In genomic region chr6:20403080-20403765, GRCh38 we compare ENCODE assay signal across 1 cellular context.
TF ChIP-seq lines count a peak whose summit lies in the region.

No MANE protein-coding gene starts in this region.

TF ChIP-seq in HepG2, 621 proteins besides CTCF, POLR2A, EP300 and RAD21 (continued from another document and continues in another):
- TF ChIP-seq, protein P1, sequence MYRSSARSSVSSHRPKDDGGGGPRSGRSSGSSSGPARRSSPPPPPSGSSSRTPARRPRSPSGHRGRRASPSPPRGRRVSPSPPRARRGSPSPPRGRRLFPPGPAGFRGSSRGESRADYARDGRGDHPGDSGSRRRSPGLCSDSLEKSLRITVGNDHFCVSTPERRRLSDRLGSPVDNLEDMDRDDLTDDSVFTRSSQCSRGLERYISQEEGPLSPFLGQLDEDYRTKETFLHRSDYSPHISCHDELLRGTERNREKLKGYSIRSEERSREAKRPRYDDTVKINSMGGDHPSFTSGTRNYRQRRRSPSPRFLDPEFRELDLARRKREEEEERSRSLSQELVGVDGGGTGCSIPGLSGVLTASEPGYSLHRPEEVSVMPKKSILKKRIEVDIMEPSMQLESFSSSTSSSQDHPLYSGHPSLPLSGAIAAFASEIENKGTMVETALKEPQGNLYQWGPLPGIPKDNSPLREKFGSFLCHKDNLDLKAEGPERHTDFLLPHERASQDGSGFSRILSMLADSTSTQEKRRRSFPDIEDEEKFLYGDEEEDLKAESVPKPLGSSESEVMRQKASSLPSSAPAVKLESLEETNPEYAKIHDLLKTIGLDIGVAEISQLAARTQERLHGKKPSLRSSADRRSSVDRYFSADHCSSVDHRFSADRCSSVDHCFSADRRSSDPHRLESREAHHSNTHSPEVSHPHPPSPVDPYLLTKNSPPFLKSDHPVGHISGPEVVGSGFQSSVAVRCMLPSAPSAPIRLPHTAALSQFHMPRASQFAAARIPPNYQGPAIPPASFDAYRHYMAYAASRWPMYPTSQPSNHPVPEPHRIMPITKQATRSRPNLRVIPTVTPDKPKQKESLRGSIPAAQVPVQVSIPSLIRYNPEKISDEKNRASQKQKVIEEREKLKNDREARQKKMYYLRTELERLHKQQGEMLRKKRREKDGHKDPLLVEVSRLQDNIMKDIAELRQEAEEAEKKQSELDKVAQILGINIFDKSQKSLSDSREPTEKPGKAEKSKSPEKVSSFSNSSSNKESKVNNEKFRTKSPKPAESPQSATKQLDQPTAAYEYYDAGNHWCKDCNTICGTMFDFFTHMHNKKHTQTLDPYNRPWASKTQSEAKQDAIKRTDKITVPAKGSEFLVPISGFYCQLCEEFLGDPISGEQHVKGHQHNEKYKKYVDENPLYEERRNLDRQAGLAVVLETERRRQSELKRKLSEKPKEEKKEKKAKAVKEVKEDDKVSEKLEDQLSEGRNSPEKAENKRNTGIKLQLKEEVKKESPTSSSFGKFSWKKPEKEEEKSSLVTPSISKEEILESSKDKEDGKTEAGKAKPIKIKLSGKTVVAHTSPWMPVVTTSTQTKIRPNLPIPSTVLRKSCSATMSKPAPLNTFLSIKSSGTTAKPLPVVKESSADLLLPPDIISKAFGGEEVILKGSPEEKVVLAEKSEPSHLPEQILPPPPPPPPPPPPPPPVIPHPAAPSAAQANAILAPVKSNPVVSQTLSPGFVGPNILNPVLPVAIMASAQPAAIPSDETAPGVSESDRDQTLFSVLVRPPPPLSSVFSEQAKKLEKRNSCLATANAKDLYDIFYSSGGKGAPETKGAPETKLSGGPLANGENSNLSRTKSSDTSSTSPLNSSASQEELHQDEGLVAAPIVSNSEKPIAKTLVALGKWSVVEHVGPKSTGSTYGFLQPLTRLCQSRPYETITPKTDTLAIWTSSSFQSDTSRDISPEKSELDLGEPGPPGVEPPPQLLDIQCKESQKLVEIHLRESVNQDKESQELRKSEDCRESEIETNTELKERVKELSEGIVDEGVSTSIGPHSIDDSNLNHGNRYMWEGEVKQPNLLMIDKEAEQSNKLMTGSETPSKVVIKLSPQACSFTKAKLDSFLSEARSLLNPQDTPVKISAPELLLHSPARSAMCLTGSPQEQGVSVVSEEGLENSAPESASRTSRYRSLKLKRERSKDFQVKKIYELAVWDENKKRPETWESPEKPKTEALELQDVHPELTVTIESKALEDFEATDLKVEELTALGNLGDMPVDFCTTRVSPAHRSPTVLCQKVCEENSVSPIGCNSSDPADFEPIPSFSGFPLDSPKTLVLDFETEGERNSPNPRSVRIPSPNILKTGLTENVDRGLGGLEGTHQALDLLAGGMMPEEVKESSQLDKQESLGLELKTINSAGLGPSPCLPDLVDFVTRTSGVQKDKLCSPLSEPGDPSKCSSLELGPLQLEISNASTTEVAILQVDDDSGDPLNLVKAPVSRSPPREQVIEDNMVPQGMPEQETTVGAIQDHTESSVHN (CRISPR knock-in tag; IDR thresholded peaks at IDR 0.05), result no peak
- TF ChIP-seq HES4 (CRISPR knock-in tag; IDR thresholded peaks at IDR 0.05; ENCODE audit: borderline replicate concordance) (no peak; the same call in 1 of the 2 replicates), ZNF18 (CRISPR knock-in tag; IDR thresholded peaks at IDR 0.05; ENCODE audit: insufficient replicate concordance) (no peak), RFX1 (IDR thresholded peaks at IDR 0.05) (no peak), PLRG1 (conservative IDR thresholded peaks at IDR 0.05) (no peak), ZNF138 (CRISPR knock-in tag; IDR thresholded peaks at IDR 0.05; ENCODE audit: low read depth) (no peak), BORCS8-MEF2B (CRISPR knock-in tag; IDR thresholded peaks at IDR 0.05) (no peak), MBNL3 (CRISPR knock-in tag; conservative IDR thresholded peaks at IDR 0.05) (no peak), ZBTB43 (CRISPR knock-in tag; conservative IDR thresholded peaks at IDR 0.05) (no peak), SALL1 (CRISPR knock-in tag; IDR thresholded peaks at IDR 0.05) (peak; percentile 72), ZNF678 (CRISPR knock-in tag; IDR thresholded peaks at IDR 0.05) (no peak), KDM5B (CRISPR knock-in tag; IDR thresholded peaks at IDR 0.05; ENCODE audit: borderline replicate concordance) (peak; percentile 49; the same call in 1 of the 2 replicates), ZNF503 (CRISPR knock-in tag; IDR thresholded peaks at IDR 0.05) (peak; percentile 61; the same call in 1 of the 2 replicates), ZNF816 (CRISPR knock-in tag; IDR thresholded peaks at IDR 0.05; ENCODE audit: borderline replicate concordance) (no peak; the same call in 1 of the 2 replicates), GABPB1 (CRISPR knock-in tag; IDR thresholded peaks at IDR 0.05) (peak; percentile 89), ZNF773 (CRISPR knock-in tag; IDR thresholded peaks at IDR 0.05; ENCODE audit: borderline replicate concordance) (0 out of 2 replicates have a peak, but pooled peaks have one; percentile 43), NCOA2 (CRISPR knock-in tag; IDR thresholded peaks at IDR 0.05) (peak; percentile 32; the same call in 1 of the 2 replicates), IRF2 (CRISPR knock-in tag; IDR thresholded peaks at IDR 0.05) (peak; percentile 71), ZNF460 (CRISPR knock-in tag; IDR thresholded peaks at IDR 0.05; ENCODE audit: borderline replicate concordance) (no peak), ZNF883 (CRISPR knock-in tag; IDR thresholded peaks at IDR 0.05; ENCODE audit: not compliant biosample characterization) (no peak), ZNF280D (CRISPR knock-in tag; IDR thresholded peaks at IDR 0.05) (no peak), SMAD3 (CRISPR knock-in tag; IDR thresholded peaks at IDR 0.05) (no peak), CBX2 (IDR thresholded peaks at IDR 0.05; ENCODE audit: low read depth, low read length) (no peak), CBX2 (CRISPR knock-in tag; IDR thresholded peaks at IDR 0.05; ENCODE audit: low read depth) (no peak), ZNF775 (CRISPR knock-in tag; IDR thresholded peaks at IDR 0.05; ENCODE audit: borderline replicate concordance) (no peak), ZBTB25 (CRISPR knock-in tag; IDR thresholded peaks at IDR 0.05) (peak; percentile 99), SRF (IDR thresholded peaks at IDR 0.05; ENCODE audit: low read depth, low read length) (no peak), ZNF431 (CRISPR knock-in tag; IDR thresholded peaks at IDR 0.05; ENCODE audit: borderline replicate concordance, low read depth) (no peak), ZNF496 (CRISPR knock-in tag; IDR thresholded peaks at IDR 0.05; ENCODE audit: insufficient replicate concordance) (no peak), NRL (CRISPR knock-in tag; IDR thresholded peaks at IDR 0.05; ENCODE audit: borderline replicate concordance) (no peak), MTF2 (CRISPR knock-in tag; IDR thresholded peaks at IDR 0.05; ENCODE audit: borderline replicate concordance) (0 out of 2 replicates have a peak, but pooled peaks have one; percentile 46)
- TF ChIP-seq, protein P2, sequence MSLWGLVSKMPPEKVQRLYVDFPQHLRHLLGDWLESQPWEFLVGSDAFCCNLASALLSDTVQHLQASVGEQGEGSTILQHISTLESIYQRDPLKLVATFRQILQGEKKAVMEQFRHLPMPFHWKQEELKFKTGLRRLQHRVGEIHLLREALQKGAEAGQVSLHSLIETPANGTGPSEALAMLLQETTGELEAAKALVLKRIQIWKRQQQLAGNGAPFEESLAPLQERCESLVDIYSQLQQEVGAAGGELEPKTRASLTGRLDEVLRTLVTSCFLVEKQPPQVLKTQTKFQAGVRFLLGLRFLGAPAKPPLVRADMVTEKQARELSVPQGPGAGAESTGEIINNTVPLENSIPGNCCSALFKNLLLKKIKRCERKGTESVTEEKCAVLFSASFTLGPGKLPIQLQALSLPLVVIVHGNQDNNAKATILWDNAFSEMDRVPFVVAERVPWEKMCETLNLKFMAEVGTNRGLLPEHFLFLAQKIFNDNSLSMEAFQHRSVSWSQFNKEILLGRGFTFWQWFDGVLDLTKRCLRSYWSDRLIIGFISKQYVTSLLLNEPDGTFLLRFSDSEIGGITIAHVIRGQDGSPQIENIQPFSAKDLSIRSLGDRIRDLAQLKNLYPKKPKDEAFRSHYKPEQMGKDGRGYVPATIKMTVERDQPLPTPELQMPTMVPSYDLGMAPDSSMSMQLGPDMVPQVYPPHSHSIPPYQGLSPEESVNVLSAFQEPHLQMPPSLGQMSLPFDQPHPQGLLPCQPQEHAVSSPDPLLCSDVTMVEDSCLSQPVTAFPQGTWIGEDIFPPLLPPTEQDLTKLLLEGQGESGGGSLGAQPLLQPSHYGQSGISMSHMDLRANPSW (CRISPR knock-in tag; IDR thresholded peaks at IDR 0.05; ENCODE audit: borderline replicate concordance), result no peak
- TF ChIP-seq, protein P3, sequence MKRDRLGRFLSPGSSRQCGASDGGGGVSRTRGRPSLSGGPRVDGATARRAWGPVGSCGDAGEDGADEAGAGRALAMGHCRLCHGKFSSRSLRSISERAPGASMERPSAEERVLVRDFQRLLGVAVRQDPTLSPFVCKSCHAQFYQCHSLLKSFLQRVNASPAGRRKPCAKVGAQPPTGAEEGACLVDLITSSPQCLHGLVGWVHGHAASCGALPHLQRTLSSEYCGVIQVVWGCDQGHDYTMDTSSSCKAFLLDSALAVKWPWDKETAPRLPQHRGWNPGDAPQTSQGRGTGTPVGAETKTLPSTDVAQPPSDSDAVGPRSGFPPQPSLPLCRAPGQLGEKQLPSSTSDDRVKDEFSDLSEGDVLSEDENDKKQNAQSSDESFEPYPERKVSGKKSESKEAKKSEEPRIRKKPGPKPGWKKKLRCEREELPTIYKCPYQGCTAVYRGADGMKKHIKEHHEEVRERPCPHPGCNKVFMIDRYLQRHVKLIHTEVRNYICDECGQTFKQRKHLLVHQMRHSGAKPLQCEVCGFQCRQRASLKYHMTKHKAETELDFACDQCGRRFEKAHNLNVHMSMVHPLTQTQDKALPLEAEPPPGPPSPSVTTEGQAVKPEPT (CRISPR knock-in tag; IDR thresholded peaks at IDR 0.05; ENCODE audit: low read depth), result no peak
- TF ChIP-seq, protein P4, sequence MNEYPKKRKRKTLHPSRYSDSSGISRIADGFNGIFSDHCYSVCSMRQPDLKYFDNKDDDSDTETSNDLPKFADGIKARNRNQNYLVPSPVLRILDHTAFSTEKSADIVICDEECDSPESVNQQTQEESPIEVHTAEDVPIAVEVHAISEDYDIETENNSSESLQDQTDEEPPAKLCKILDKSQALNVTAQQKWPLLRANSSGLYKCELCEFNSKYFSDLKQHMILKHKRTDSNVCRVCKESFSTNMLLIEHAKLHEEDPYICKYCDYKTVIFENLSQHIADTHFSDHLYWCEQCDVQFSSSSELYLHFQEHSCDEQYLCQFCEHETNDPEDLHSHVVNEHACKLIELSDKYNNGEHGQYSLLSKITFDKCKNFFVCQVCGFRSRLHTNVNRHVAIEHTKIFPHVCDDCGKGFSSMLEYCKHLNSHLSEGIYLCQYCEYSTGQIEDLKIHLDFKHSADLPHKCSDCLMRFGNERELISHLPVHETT (CRISPR knock-in tag; conservative IDR thresholded peaks at IDR 0.05), result peak; percentile 97
